8 cellular contexts compared by ENCODE assay signal in the genomic region with DNA sequence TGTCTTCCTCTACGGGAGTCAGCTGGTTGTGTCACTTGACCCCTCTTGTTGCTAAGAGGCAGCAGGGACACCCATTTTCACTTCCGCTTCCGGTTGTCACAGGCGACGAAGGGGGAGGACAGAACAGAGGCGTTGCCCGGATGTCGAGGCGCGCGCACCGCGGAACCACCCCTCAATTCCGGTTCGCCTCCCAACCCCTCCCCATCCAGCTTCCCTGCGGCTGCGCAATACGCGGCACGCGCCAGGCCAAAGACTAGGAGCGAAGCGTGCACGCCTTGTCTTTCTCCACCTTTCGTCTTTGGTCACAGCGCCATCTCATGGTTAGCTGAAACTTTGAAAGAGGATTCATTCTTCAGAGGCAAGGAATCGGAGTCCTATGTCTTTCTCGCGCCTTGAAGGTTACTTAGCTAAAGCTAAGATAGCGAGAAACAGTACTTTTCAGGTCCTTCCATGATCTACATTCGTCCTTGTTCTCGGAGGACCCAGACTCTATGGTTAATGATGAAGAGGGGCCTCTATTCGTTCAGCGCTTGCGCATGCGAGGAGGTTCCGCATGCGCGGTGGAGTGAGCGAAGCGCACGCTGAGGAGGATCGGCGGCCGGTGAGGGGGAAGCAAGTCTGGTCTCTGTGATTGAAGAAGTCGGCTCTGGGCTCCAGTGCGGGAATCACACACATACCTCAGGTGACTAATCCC. TPM values are rescaled to one million over a fixed set of nuclear protein-coding genes. Genes with fewer than 3 reads are reported as not detected.
A peak's percentile ranks its signal among the peaks of the same experiment; 100 is the strongest.
DNase-seq lines count a peak whose midpoint lies in the region; ATAC-seq, FAIRE-seq and TF ChIP-seq lines count a peak whose summit lies in the region.

A gene (minus strand): TSS at position 30 of the 694 bp plus-strand sequence. CDS start 106 bp downstream, outside the sequence.
A gene (plus strand): TSS at position 554 of the 694 bp plus-strand sequence. CDS start 4,440 bp downstream, outside the sequence.

- H3K4me3 ChIP-seq in urinary bladder (ENCODE audit: low read depth, low read length), result peak within 1 kb of the TSS; percentile 72

- H3K36me3 Mint-ChIP-seq in progenitor cell of endocrine pancreas (ENCODE audit: insufficient read depth), result peaks cover 4% of the 10 kb centered on the region

- peak; percentile 89 for ATAC-seq in HG02852 (IDR thresholded peaks at IDR 0.05; ENCODE audit: unreplicated experiment)
- peak; percentile 98 for ATAC-seq in left cardiac atrium

- no peak for TF ChIP-seq CTCF in progenitor cell of endocrine pancreas (IDR thresholded peaks at IDR 0.05; ENCODE audit: unreplicated experiment)

- DNase-seq in GM12891 (ENCODE audit: insufficient read length, low spot score), result peak; percentile 77
- peak; percentile 97 for DNase-seq in NCI-H146 (lab: John Stamatoyannopoulos, UW)
- peak; percentile 94 for DNase-seq in amniotic stem cell (lab: John Stamatoyannopoulos, UW)
- DNase-seq in left cardiac atrium, result peak; percentile 99
- DNase-seq in progenitor cell of endocrine pancreas (ENCODE audit: low spot score, unreplicated experiment), result peak; percentile 98

- WGBS in urinary bladder, result under 1% methylated on average over 47 of the region's 47 CpGs

- H3K27me3 Mint-ChIP-seq in progenitor cell of endocrine pancreas, result no peaks in the 10 kb centered on the region

- peak; percentile 94 for TF ChIP-seq POLR2A in GM12891 (IDR thresholded peaks at IDR 0.05; ENCODE audit: low read depth, low read length)

- H3K27ac ChIP-seq in urinary bladder (ENCODE audit: low read depth), result peak within 1 kb of the TSS; percentile 87

- FAIRE-seq in GM12891 (lab: Jason Lieb, UNC), result peak; percentile 100

- H3K27ac Mint-ChIP-seq in progenitor cell of endocrine pancreas, result peak within 1 kb of the TSS; percentile 99

- intact Hi-C loops in T-helper 1 cell treated with Interleukin-12 subunit alpha and Interleukin-12 subunit beta and Interleukin-4 antibody, amounts not matched to agents 30 ng/mL and 1 ng/mL, for 36 hours (cut with micrococcal nuclease), result loop anchor here (1.0 to 10.0 kb wide), 12 partner anchors 119 to 1795 kb away; a partner anchor contains a TSS
- intact Hi-C loops in left cardiac atrium (cut with DNase I), result no loop called here

- H3K4me1 ChIP-seq in urinary bladder (ENCODE audit: insufficient read depth), result peaks cover 6% of the 10 kb centered on the region

- H3K36me3 ChIP-seq in urinary bladder (ENCODE audit: insufficient read depth), result no peaks in the 10 kb centered on the region

- H3K4me3 Mint-ChIP-seq in progenitor cell of endocrine pancreas (ENCODE audit: low read depth), result peak within 1 kb of the TSS; percentile 97

- H3K4me1 Mint-ChIP-seq in progenitor cell of endocrine pancreas (ENCODE audit: low read depth), result peaks cover 33% of the 10 kb centered on the region

- H3K9me3 Mint-ChIP-seq in progenitor cell of endocrine pancreas (ENCODE audit: low read depth), result no peaks in the 10 kb centered on the region

TF ChIP-seq in GM12891, 5 proteins besides CTCF, POLR2A, EP300 and RAD21:
- peak; percentile 56; the same call in 1 of the 2 replicates for TF ChIP-seq POU2F2 (IDR thresholded peaks at IDR 0.05; ENCODE audit: low read depth, low read length)
- peak; percentile 90 for TF ChIP-seq SPI1 (IDR thresholded peaks at IDR 0.05; ENCODE audit: low read depth, low read length)
- TF ChIP-seq TAF1 (IDR thresholded peaks at IDR 0.05; ENCODE audit: low read depth, low read length), result peak; percentile 72
- TF ChIP-seq PAX5 (IDR thresholded peaks at IDR 0.05; ENCODE audit: insufficient read depth, low read length, severe bottlenecking), result no peak
- peak; percentile 95 for TF ChIP-seq POLR2AphosphoS5 (IDR thresholded peaks at IDR 0.05; ENCODE audit: low read depth, low read length)

RNA-seq across cellular contexts. Expression of the first gene that starts in this region (rescaled TPM):
- polyA plus RNA-seq in GM12891 (2012; ENCODE audit: low read depth, missing spikeins), result 39.6 TPM
- 41.2 and 44.5 TPM in 2 replicates for total RNA-seq in T-helper 1 cell treated with Interleukin-12 subunit alpha and Interleukin-12 subunit beta and Interleukin-4 antibody, amounts not matched to agents 30 ng/mL and 1 ng/mL, for 36 hours
- total RNA-seq in left cardiac atrium (100 to 1,000 TPM; 105 to 144 TPM), progenitor cell of endocrine pancreas (66.4 and 73.0 TPM in 2 replicates), urinary bladder (112 TPM)
- 52.8 TPM for polyA plus RNA-seq in urinary bladder

RNA-seq across cellular contexts. Expression of the second gene that starts in this region (rescaled TPM):
- 163 TPM for polyA plus RNA-seq in GM12891 (2012; ENCODE audit: low read depth, missing spikeins)
- total RNA-seq in T-helper 1 cell treated with Interleukin-12 subunit alpha and Interleukin-12 subunit beta and Interleukin-4 antibody, amounts not matched to agents 30 ng/mL and 1 ng/mL, for 36 hours, result 127 and 134 TPM in 2 replicates
- total RNA-seq in left cardiac atrium, result 10 to 100 TPM; 79.3 to 96.4 TPM
- 73.6 and 76.6 TPM in 2 replicates for total RNA-seq in progenitor cell of endocrine pancreas
- total RNA-seq in urinary bladder, result 71.6 TPM
- 107 TPM for polyA plus RNA-seq in urinary bladder

Comparison
In these comparisons a context has a peak if more than half of its experiments do, and no peak if none do; other contexts are left out.
1. Peak in every context shown above with its lines: DNase-seq, ATAC-seq, H3K4me3 ChIP-seq and H3K27ac ChIP-seq.